ENCODE assay signal across 11 cellular contexts in the genomic region with DNA sequence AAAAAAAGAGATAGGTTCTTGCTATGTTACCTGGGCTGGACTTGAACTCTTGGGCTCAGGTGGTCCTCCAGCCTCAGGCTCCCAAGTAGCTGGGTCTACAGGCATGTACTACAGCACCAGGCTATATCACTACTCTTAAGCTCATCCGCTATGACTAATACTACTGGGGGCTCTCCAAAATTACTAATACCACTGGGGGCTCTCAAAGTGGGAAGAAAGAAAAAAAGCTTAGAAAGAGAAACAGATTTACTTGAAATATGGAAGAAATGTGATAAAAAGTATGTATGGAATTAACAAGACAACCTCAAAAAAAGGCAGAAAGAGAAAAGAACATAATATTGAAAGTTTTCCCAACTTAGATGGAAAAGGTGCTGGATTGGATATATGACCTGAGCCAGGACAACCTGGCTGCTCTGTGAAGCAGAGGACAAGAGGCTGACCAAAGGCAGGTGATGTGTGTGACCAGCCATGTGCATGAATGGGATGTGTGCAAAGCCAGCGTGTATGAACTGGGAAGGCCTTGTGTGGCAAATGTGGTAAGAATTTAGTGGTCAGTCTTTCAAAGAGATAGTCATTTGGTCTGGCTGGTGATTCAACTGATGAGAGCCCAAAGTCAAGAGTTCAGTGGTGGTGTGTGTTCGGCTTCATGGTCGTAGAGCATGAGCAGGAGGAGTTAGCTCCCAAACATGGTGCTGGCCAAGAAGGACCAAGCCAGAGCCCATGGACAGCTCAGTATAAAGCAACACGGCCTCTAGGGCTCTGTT.
DNase-seq lines count a peak whose midpoint lies in the region; ATAC-seq, FAIRE-seq and TF ChIP-seq lines count a peak whose summit lies in the region.
"Had no signal": no experiment of that assay in that cellular context is flagged by ENCODE, and none has a peak within 500 bp of the region (broad histone marks: within the 10 kb centered on the region; RNA-seq: fewer than 3 reads in every experiment).

No MANE protein-coding gene starts in this region.

- FAIRE-seq in H54 (lab: Jason Lieb, UNC) = no peak

- ATAC-seq in GM21825 (IDR thresholded peaks at IDR 0.05; ENCODE audit: unreplicated experiment) = peak; percentile 33

- DNase-seq in GM04504 (ENCODE audit: low read depth) (peak; percentile 55), RKO (ENCODE audit: low spot score) (peak; percentile 43), glomerular visceral epithelial cell (ENCODE audit: extremely low spot score) (peak; percentile 60), KG1 (lab: John Stamatoyannopoulos, UW) (no peak), NCI-H345 (lab: John Stamatoyannopoulos, UW) (no peak), NCI-H524 treated with DMSO at 0.1 percent for 48 hours (lab: John Stamatoyannopoulos, UW) (no peak), H54 (ENCODE audit: insufficient read length, low spot score) (no peak)
- DNase-seq: NCI-H2227 treated with DMSO at 0.1 percent for 48 hours, SK-N-SH, stomach had no signal

- no peak for TF ChIP-seq POLR2A in H54 (IDR thresholded peaks at IDR 0.05; ENCODE audit: low read depth, low read length)

Comparison
In these comparisons a context has a peak if more than half of its experiments do, and no peak if none do; other contexts are left out.
1. DNase-seq: peak in GM04504 (single experiment), RKO (single experiment) and glomerular visceral epithelial cell (single experiment); none in KG1 (single experiment), NCI-H345 (single experiment), NCI-H524 treated with DMSO at 0.1 percent for 48 hours (single experiment) and H54 (single experiment).